In the genomic region with DNA sequence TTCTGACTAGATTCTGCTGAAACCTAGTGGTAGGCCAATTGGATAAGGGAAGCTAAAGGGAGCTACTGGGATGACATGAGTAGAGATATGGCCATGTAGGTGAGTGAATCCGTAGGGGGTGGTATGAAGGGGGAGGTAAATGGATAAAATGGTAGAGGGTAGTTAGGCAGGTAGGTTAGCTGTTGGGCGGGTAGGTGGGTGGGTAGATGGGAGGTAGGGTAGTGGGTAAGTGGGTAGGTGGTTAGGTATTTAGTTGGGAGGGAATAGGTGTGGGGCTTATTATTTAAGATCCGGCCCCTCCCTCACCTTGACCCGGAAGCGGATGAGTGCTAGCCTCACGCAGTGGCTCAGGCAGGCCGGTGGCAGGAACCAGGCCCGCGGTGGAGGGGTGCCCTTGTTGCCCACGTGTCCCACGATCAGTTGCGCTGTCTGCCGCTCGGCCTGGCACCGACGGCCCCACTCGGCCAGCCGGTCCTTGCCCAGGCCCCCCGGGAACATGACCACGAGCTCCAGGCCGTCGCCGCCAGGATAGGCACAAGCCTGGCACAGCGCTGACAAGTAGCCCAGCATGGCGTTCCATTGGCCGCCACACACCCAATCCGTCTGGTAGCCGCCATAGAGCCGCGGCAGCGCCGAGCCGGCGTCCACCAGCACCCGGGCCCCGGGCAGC, we compare ENCODE assay signal across 8 cellular contexts. TPM values are rescaled to one million over a fixed set of nuclear protein-coding genes. Genes with fewer than 3 reads are reported as not detected.
DNase-seq lines count a peak whose midpoint lies in the region; ATAC-seq and TF ChIP-seq lines count a peak whose summit lies in the region.

No MANE protein-coding gene starts in this region.

- no peaks in the 10 kb centered on the region for H3K4me1 ChIP-seq in breast epithelium

- peak; percentile 71 for TF ChIP-seq POLR2A in GM15510 (IDR thresholded peaks at IDR 0.05; ENCODE audit: borderline replicate concordance, extremely low read depth, insufficient read length)
- TF ChIP-seq POLR2A in breast epithelium (IDR thresholded peaks at IDR 0.05): no peak

- ATAC-seq in HG02610 (IDR thresholded peaks at IDR 0.05; ENCODE audit: unreplicated experiment): peak; percentile 69
- no peak for ATAC-seq in GM18519 (IDR thresholded peaks at IDR 0.05; ENCODE audit: low FRiP score, unreplicated experiment)

- no peaks in the 10 kb centered on the region for H3K36me3 ChIP-seq in breast epithelium

- peaks cover 0 to 23% of the 10 kb centered on the region in 2 donors for H3K27me3 ChIP-seq in breast epithelium

- H3K4me3 ChIP-seq in breast epithelium: peak overlapping the region; percentile 66 to 91 (median 75)

- H3K27ac ChIP-seq in VCaP (peak overlapping the region; percentile 73), breast epithelium (peak overlapping the region; percentile 82 to 86)

- DNase-seq in NCI-H146 (lab: John Stamatoyannopoulos, UW) (peak; percentile 64), breast epithelium (ENCODE audit: low spot score in 2 of 2) (peak; percentile 37 to 53), islet precursor cell (peak; percentile 67)
- peak; percentile 32 to 50 for DNase-seq in stimulated activated CD4-positive, alpha-beta T cell treated with anti-CD3 and anti-CD28 coated beads, Interleukin-15, amount 100 ng/mL, for 1 hour (ENCODE audit: low read depth in 1 of 2, low spot score in 1 of 2)

- no peak for TF ChIP-seq CTCF in VCaP (conservative IDR thresholded peaks at IDR 0.05)
- TF ChIP-seq CTCF in breast epithelium (IDR thresholded peaks at IDR 0.05): no peak

- intact Hi-C loops in breast epithelium (cut with DNase I; ENCODE audit: low total_unique reads): no loop called here

- no peaks in the 10 kb centered on the region for H3K9me3 ChIP-seq in breast epithelium

RNA-seq across cellular contexts. Expression of a gene that starts 0.7 kb away (rescaled TPM):
- total RNA-seq in breast epithelium: 10 to 100 TPM; 11.8 to 13.1 (median 12.4) TPM
